21 cellular contexts compared by ENCODE assay signal in the genomic region with DNA sequence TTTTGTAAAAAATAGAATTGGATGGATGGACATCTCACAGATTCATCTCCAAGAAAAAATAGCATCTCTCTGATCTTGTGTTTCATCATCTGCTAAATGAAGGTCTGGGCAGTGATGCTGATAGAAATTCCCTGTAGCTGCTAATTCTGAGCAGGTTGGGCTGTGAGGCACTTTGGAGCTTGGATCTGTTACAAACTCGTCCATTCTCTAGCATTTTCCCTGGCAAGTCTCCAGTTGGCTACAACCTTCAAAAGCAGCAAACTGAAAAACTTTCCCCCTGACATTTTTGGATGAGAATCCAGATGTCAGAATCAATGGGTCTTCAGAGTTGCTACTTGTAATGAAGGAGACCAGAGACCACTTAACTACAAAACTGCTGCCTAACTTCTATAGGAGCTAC.
"Had no signal": no experiment of that assay in that cellular context is flagged by ENCODE, and none has a peak within 500 bp of the region (broad histone marks: within the 10 kb centered on the region; RNA-seq: fewer than 3 reads in every experiment).

No MANE protein-coding gene starts in this region.

- H3K36me3 ChIP-seq: ascending aorta, esophagus squamous epithelium, left ventricle myocardium inferior, prostate gland, right atrium auricular region, tibial artery, WERI-Rb-1 had no signal

- ATAC-seq: effector memory CD8-positive, alpha-beta T cell had no signal

- H3K27me3 ChIP-seq: ascending aorta, right atrium auricular region, tibial artery had no signal

- H3K4me1 ChIP-seq: ascending aorta, esophagus squamous epithelium, foreskin keratinocyte, prostate gland, right atrium auricular region had no signal

- H3K27ac ChIP-seq: ascending aorta, esophagus squamous epithelium, foreskin keratinocyte, left ventricle myocardium inferior, prostate gland, right atrium auricular region, tibial artery, WERI-Rb-1 had no signal

- DNase-seq: activated CD4-positive, alpha-beta T cell treated with anti-CD3 and anti-CD28 coated beads for 1 hour; activated CD8-positive, alpha-beta memory T cell treated with anti-CD3 and anti-CD28 coated beads for 24 hours; activated CD8-positive, alpha-beta memory T cell treated with anti-CD3 and anti-CD28 coated beads, Interleukin-2, amount 50 U/mL, for 48 hours; activated effector memory CD4-positive, alpha-beta T cell treated with anti-CD3 and anti-CD28 coated beads, Interleukin-2, amount 50 U/mL, for 16 hours; activated naive CD4-positive, alpha-beta T cell treated with anti-CD3 and anti-CD28 coated beads, Interleukin-2, amount 50 U/mL, for 16 hours; activated T-cell treated with anti-CD3 and anti-CD28 coated beads, Interleukin-2, amount 50 U/mL, for 48 hours; cerebellar nuclear complex; effector memory CD8-positive, alpha-beta T cell; esophagus squamous epithelium; glutamatergic neuron; hypothalamus; left ventricle myocardium inferior; nephron progenitor cell; stimulated activated CD4-positive, alpha-beta T cell treated with anti-CD3 and anti-CD28 coated beads, Interleukin-2, amount 100 ng/mL, for 24 hours; stimulated activated naive CD4-positive, alpha-beta T cell treated with Interleukin-2 at 50 U/mL for 16 hours; tibial artery; WERI-Rb-1 had no signal

- H3K4me3 ChIP-seq: ascending aorta, esophagus squamous epithelium, left ventricle myocardium inferior, prostate gland, right atrium auricular region, tibial artery had no signal

- H3K9me3 ChIP-seq: ascending aorta, esophagus squamous epithelium, left ventricle myocardium inferior, prostate gland, right atrium auricular region, tibial artery had no signal
